Comparison of ENCODE assay signal across 12 cellular contexts in the genomic region with DNA sequence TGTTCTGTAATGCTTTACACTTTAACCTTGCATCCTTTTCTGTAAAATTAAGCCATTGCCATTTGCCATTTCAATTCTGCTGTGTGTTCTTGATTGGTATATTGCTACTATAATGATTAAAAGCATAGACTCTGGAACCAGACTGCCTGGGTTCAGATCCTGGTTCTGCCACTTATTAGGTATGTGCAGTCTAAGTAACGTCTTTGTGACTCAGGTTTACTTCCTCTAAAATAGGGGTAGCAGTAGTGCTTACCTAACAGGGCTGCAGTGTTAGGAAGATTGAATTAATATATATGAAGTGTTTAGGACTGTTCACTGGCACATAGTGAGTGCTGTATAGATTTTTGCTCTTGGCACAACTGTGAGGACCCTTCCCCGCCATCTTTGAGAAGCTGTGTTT. TPM values are rescaled to one million over a fixed set of nuclear protein-coding genes. Genes with fewer than 3 reads are reported as not detected.
A peak's percentile ranks its signal among the peaks of the same experiment; 100 is the strongest.
DNase-seq lines count a peak whose midpoint lies in the region; ATAC-seq, FAIRE-seq and TF ChIP-seq lines count a peak whose summit lies in the region.
"Had no signal": no experiment of that assay in that cellular context is flagged by ENCODE, and none has a peak within 500 bp of the region (broad histone marks: within the 10 kb centered on the region; RNA-seq: fewer than 3 reads in every experiment).

No MANE protein-coding gene starts in this region.

- peaks cover 34% of the 10 kb centered on the region for H4K20me1 ChIP-seq in endothelial cell of umbilical vein (replicated peaks; ENCODE audit: control insufficient read depth, extremely low read depth, insufficient read depth, low read length)

- FAIRE-seq in endothelial cell of umbilical vein (lab: Jason Lieb, UNC): no peak

- intact Hi-C loops in endothelial cell of umbilical vein (cut with micrococcal nuclease): no loop called here

- H3K27ac Mint-ChIP-seq in stimulated activated memory B cell treated with anti-CD40 and anti-IgM and Interleukin-4, amounts not matched to agents 10 μg/mL and 1 μg/mL and 100 μg/mL, for 72 hours: no peak overlapping the region

- dilution Hi-C loops in endothelial cell of umbilical vein (cut with MboI; ENCODE audit: extremely low pct_ligation_motif_present, low sequenced_read_pairs): no loop called here

- H3K4me3 ChIP-seq in SK-N-MC: no peak overlapping the region
- H3K4me3 ChIP-seq in endothelial cell of umbilical vein (replicated peaks in 1 of 3; ENCODE audit: insufficient read depth in 1 of 3, low read depth in 1 of 3, low read length in 3 of 3): no peak overlapping the region
- H3K4me3 ChIP-seq: lung had no signal

- H3K9me3 Mint-ChIP-seq in activated T-cell treated with anti-CD3 and anti-CD28 coated beads, Interleukin-2, amount 50 U/mL, for 4 hours: no peaks in the 10 kb centered on the region
- H3K9me3 Mint-ChIP-seq in stimulated activated memory B cell treated with anti-CD40 and anti-IgM and Interleukin-4, amounts not matched to agents 10 μg/mL and 1 μg/mL and 100 μg/mL, for 72 hours: no peaks in the 10 kb centered on the region

- peaks cover 20% of the 10 kb centered on the region for H3K36me3 Mint-ChIP-seq in activated T-cell treated with anti-CD3 and anti-CD28 coated beads, Interleukin-2, amount 50 U/mL, for 4 hours (ENCODE audit: insufficient read depth)
- peaks cover 6% of the 10 kb centered on the region for H3K36me3 Mint-ChIP-seq in stimulated activated memory B cell treated with anti-CD40 and anti-IgM and Interleukin-4, amounts not matched to agents 10 μg/mL and 1 μg/mL and 100 μg/mL, for 72 hours

- H3K27me3 Mint-ChIP-seq in activated T-cell treated with anti-CD3 and anti-CD28 coated beads, Interleukin-2, amount 50 U/mL, for 4 hours (ENCODE audit: low read depth): no peaks in the 10 kb centered on the region
- H3K27me3 Mint-ChIP-seq in stimulated activated memory B cell treated with anti-CD40 and anti-IgM and Interleukin-4, amounts not matched to agents 10 μg/mL and 1 μg/mL and 100 μg/mL, for 72 hours: no peaks in the 10 kb centered on the region

- H3K27me3 ChIP-seq in endothelial cell of umbilical vein (ENCODE audit: control insufficient read depth in 2 of 2, insufficient read depth in 2 of 2, low read length in 2 of 2): no peaks in the 10 kb centered on the region
- H3K27me3 ChIP-seq: dorsolateral prefrontal cortex had no signal

- H3K36me3 ChIP-seq in SK-N-MC (ENCODE audit: insufficient read depth, low read length): peaks cover 36% of the 10 kb centered on the region
- H3K36me3 ChIP-seq in endothelial cell of umbilical vein (ENCODE audit: control insufficient read depth in 2 of 2, extremely low read depth in 1 of 2, insufficient read depth in 2 of 2, low read length in 2 of 2): peaks cover 0 to 2% of the 10 kb centered on the region in 2 experiments

- peak overlapping the region; percentile 49 for H3K4me2 ChIP-seq in endothelial cell of umbilical vein (ENCODE audit: insufficient read depth, low read length)

- H3K9me1 ChIP-seq in endothelial cell of umbilical vein (replicated peaks; ENCODE audit: control insufficient read depth, extremely low read depth, insufficient read depth, low read length): no peaks in the 10 kb centered on the region

- H3K27ac ChIP-seq in SK-N-MC (peak overlapping the region; percentile 26; the same call in 1 of the 2 replicates), endothelial cell of umbilical vein (ENCODE audit: insufficient read depth, low read depth, low read length) (no peak overlapping the region)

- H3K9ac ChIP-seq in SK-N-MC (ENCODE audit: insufficient read length) (no peak overlapping the region), endothelial cell of umbilical vein (replicated peaks; ENCODE audit: extremely low read depth, insufficient read depth, low read length) (no peak overlapping the region)

- H3K4me1 Mint-ChIP-seq in activated T-cell treated with anti-CD3 and anti-CD28 coated beads, Interleukin-2, amount 50 U/mL, for 4 hours (ENCODE audit: low read depth): peaks cover 69% of the 10 kb centered on the region
- H3K4me1 Mint-ChIP-seq in stimulated activated memory B cell treated with anti-CD40 and anti-IgM and Interleukin-4, amounts not matched to agents 10 μg/mL and 1 μg/mL and 100 μg/mL, for 72 hours: peaks cover 72% of the 10 kb centered on the region

- no TSS peak for BruUV-seq in endothelial cell of umbilical vein (replicated peaks; lab: Mats Ljungman, UMichigan)

- CTCF ChIA-PET in endothelial cell of umbilical vein (lab: Charles Lee): no interaction called here

- no peak for DNase-seq in activated T-cell treated with anti-CD3 and anti-CD28 coated beads, Interleukin-2, amount 50 U/mL, for 4 hours
- DNase-seq in activated T-cell treated with anti-CD3 and anti-CD28 coated beads for 4 hours: no peak
- no peak for DNase-seq in SK-N-MC (ENCODE audit: low read depth, low spot score)
- DNase-seq in endothelial cell of umbilical vein (ENCODE audit: low read depth, low spot score): no peak
- no peak for DNase-seq in activated CD8-positive, alpha-beta memory T cell treated with anti-CD3 and anti-CD28 coated beads for 24 hours
- no peak for DNase-seq in dermis blood vessel endothelial cell
- DNase-seq: dorsolateral prefrontal cortex, GDM1, head of caudate nucleus had no signal

- TF ChIP-seq POLR2A in endothelial cell of umbilical vein (IDR thresholded peaks at IDR 0.05; ENCODE audit: low read depth, low read length): no peak

- H2AFZ ChIP-seq in endothelial cell of umbilical vein (ENCODE audit: low read depth, low read length): no peak overlapping the region

- POLR2A ChIA-PET in endothelial cell of umbilical vein (lab: Charles Lee): no interaction called here

- peak overlapping the region; percentile 75 for H3K4me3 Mint-ChIP-seq in activated T-cell treated with anti-CD3 and anti-CD28 coated beads, Interleukin-2, amount 50 U/mL, for 4 hours
- peak overlapping the region; percentile 61 for H3K4me3 Mint-ChIP-seq in stimulated activated memory B cell treated with anti-CD40 and anti-IgM and Interleukin-4, amounts not matched to agents 10 μg/mL and 1 μg/mL and 100 μg/mL, for 72 hours

- H3K79me2 ChIP-seq in endothelial cell of umbilical vein (ENCODE audit: control insufficient read depth, insufficient read depth, low read length): peaks cover 88% of the 10 kb centered on the region

- ATAC-seq in activated T-cell treated with anti-CD3 and anti-CD28 coated beads, Interleukin-2, amount 50 U/mL, for 4 hours: no peak
- ATAC-seq in stimulated activated memory B cell treated with anti-CD40 and anti-IgM and Interleukin-4, amounts not matched to agents 10 μg/mL and 1 μg/mL and 100 μg/mL, for 72 hours: no peak
- ATAC-seq in GM19452 (IDR thresholded peaks at IDR 0.05; ENCODE audit: unreplicated experiment): no peak

- no peak for TF ChIP-seq CTCF in endothelial cell of umbilical vein (IDR thresholded peaks at IDR 0.05; ENCODE audit: extremely low read depth in 1 of 2, insufficient read depth in 1 of 2, low read depth in 1 of 2, low read length in 2 of 2)

- peaks cover 28% of the 10 kb centered on the region for H3K4me1 ChIP-seq in endothelial cell of umbilical vein (ENCODE audit: control insufficient read depth, extremely low read depth, insufficient read depth, low read length)

- H3K9me3 ChIP-seq in SK-N-MC (ENCODE audit: low read depth, low read length) (no peaks in the 10 kb centered on the region), endothelial cell of umbilical vein (replicated peaks; ENCODE audit: control insufficient read depth, insufficient read depth, low read length) (no peaks in the 10 kb centered on the region)

TF ChIP-seq in endothelial cell of umbilical vein, 7 proteins besides CTCF, POLR2A, EP300 and RAD21:
- TF ChIP-seq JUN (IDR thresholded peaks at IDR 0.05; ENCODE audit: borderline replicate concordance, insufficient read depth, insufficient read length, low read depth): no peak
- no peak for TF ChIP-seq FOS (IDR thresholded peaks at IDR 0.05; ENCODE audit: borderline replicate concordance, insufficient read depth, low read length)
- TF ChIP-seq, protein P1, sequence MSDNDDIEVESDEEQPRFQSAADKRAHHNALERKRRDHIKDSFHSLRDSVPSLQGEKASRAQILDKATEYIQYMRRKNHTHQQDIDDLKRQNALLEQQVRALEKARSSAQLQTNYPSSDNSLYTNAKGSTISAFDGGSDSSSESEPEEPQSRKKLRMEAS (IDR thresholded peaks at IDR 0.05; ENCODE audit: insufficient read depth, insufficient read length): no peak
- no peak for TF ChIP-seq POLR2AphosphoS5 (IDR thresholded peaks at IDR 0.05; ENCODE audit: insufficient read depth, low read depth, low read length)
TF ChIP-seq in endothelial cell of umbilical vein: peak in this region for 0.

RNA-seq across cellular contexts. Expression of a gene that starts 4.4 kb away (rescaled TPM):
- total RNA-seq in activated T-cell treated with anti-CD3 and anti-CD28 coated beads, Interleukin-2, amount 50 U/mL, for 4 hours: 100 to 1,000 TPM; 218 to 249 (median 235) TPM
- 379 and 381 TPM in 2 replicates for total RNA-seq in endothelial cell of umbilical vein
- 175 and 199 TPM in 2 replicates for polyA plus RNA-seq in endothelial cell of umbilical vein
- polyA plus RNA-seq in endothelial cell of umbilical vein (2011; cell fraction: cytosol; rRNA removed): 259 and 265 TPM in 2 replicates
- 133 and 145 TPM in 2 replicates for polyA plus RNA-seq in endothelial cell of umbilical vein (2011; cell fraction: nucleus; rRNA removed)
- 427 and 679 TPM in 2 replicates for polyA plus RNA-seq in endothelial cell of umbilical vein (2012)
- 398 and 458 TPM in 2 replicates for polyA minus RNA-seq in endothelial cell of umbilical vein
- polyA minus RNA-seq in endothelial cell of umbilical vein (2011; cell fraction: cytosol; rRNA and poly(A)+ RNA removed): 88.2 TPM
- 67.2 and 82.6 TPM in 2 replicates for polyA minus RNA-seq in endothelial cell of umbilical vein (2011; cell fraction: nucleus; rRNA and poly(A)+ RNA removed)
- total RNA-seq in dermis blood vessel endothelial cell: 483 and 772 TPM in 2 replicates

RNA-seq across cellular contexts. Expression of a gene that starts 55.5 kb away (rescaled TPM):
- total RNA-seq in activated T-cell treated with anti-CD3 and anti-CD28 coated beads, Interleukin-2, amount 50 U/mL, for 4 hours: 1 to 10 TPM; 4.0 to 8.1 (median 6.9) TPM
- total RNA-seq in endothelial cell of umbilical vein (not detected in 2 replicates), dermis blood vessel endothelial cell (not detected in 2 replicates)
- 0.35 TPM in 1 of 2 replicates, not detected in the other for polyA plus RNA-seq in endothelial cell of umbilical vein
- polyA plus RNA-seq in endothelial cell of umbilical vein (2011; cell fraction: cytosol; rRNA removed): 0.16 and 0.43 TPM in 2 replicates
- polyA plus RNA-seq in endothelial cell of umbilical vein (2011; cell fraction: nucleus; rRNA removed): 0.26 TPM in 1 of 2 replicates, not detected in the other
- not detected in 2 replicates for polyA plus RNA-seq in endothelial cell of umbilical vein (2012)
- polyA minus RNA-seq in endothelial cell of umbilical vein: not detected in 2 replicates
- not detected for polyA minus RNA-seq in endothelial cell of umbilical vein (2011; cell fraction: cytosol; rRNA and poly(A)+ RNA removed)
- not detected in 2 replicates for polyA minus RNA-seq in endothelial cell of umbilical vein (2011; cell fraction: nucleus; rRNA and poly(A)+ RNA removed)
- total RNA-seq: dorsolateral prefrontal cortex had no signal
